In the genomic region with DNA sequence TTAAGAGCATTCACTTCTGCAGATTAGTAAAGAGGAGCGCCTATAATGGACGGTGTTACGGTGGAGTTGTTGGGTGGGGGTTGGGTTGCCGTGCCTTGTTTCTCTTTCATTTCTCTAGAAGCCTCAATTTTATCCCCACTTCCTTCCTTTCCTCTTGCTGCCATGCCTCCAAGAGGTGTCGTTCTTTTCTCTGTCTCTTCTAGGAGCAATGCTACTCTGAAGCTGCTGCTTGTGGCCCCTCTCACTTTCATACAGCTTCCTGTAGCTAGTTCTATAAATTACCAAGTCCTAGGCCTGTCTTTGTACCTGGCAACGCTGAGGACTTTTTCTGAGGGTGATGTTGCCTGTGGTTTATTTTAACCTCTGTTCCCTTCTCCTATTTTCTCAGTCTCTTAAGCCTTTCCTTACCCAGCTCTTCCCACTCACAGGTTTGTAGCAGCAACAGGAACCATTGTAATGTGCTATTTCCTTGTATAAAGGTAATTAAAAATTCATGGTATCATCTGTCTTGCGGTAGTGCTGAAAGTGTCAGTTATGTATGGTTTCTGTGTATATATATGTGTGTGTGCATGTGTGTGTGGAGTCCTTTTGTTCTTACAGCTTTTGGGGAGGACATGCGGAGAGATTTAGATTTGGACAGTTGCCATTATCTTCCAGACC, we compare ENCODE assay signal across 8 cellular contexts. TPM values are rescaled to one million over a fixed set of nuclear protein-coding genes. Genes with fewer than 3 reads are reported as not detected.
DNase-seq lines count a peak whose midpoint lies in the region; ATAC-seq and TF ChIP-seq lines count a peak whose summit lies in the region.

No MANE protein-coding gene starts in this region.

- ATAC-seq in GM21529 (IDR thresholded peaks at IDR 0.05; ENCODE audit: unreplicated experiment) (peak; percentile 87), natural killer cell (peak; percentile 78 to 85 (median 84)), PC-3 (no peak)

- H3K79me2 ChIP-seq in PC-3 (ENCODE audit: low read length) = no peaks in the 10 kb centered on the region

- no peak overlapping the region for H3K9ac ChIP-seq in PC-3 (ENCODE audit: low read length)

- no peaks in the 10 kb centered on the region for H3K27me3 ChIP-seq in brain microvascular endothelial cell (replicated peaks)
- no peaks in the 10 kb centered on the region for H3K27me3 ChIP-seq in PC-3 (ENCODE audit: low read length)

- H3K36me3 ChIP-seq in brain microvascular endothelial cell (replicated peaks) (no peaks in the 10 kb centered on the region), PC-3 (ENCODE audit: low read depth, low read length) (no peaks in the 10 kb centered on the region)

- no peaks in the 10 kb centered on the region for H3K9me3 Mint-ChIP-seq in natural killer cell

- no peaks in the 10 kb centered on the region for H3K36me3 Mint-ChIP-seq in natural killer cell

- H3F3A ChIP-seq in PC-3 (ENCODE audit: low read length, unreplicated experiment) = no peaks in the 10 kb centered on the region

- H3K9me3 ChIP-seq in PC-3 (ENCODE audit: low read length) = 0 out of 2 replicates have a peak, but pooled peaks cover 3% of the 10 kb centered on the region

- in situ Hi-C loops in brain microvascular endothelial cell (cut with HindIII; ENCODE audit: low pct_ligation_motif_present, low sequenced_read_pairs) = no loop called here

- peak; percentile 82 for DNase-seq in GM12864 (ENCODE audit: low read depth)
- peak; percentile 83 to 86 for DNase-seq in Kasumi-1 (lab: John Stamatoyannopoulos, UW)
- DNase-seq in activated CD8-positive, alpha-beta memory T cell treated with anti-CD3 and anti-CD28 coated beads, Interleukin-2, amount 50 U/mL, for 4 hours = peak; percentile 39
- DNase-seq in natural killer cell = no peak
- DNase-seq in NCI-H2196 (lab: John Stamatoyannopoulos, UW; ENCODE audit: unreplicated experiment) = no peak
- DNase-seq in brain microvascular endothelial cell = no peak
- DNase-seq in PC-3 = no peak

- H3K9me2 ChIP-seq in PC-3 (replicated peaks; ENCODE audit: low read length) = no peaks in the 10 kb centered on the region

- H3K4me3 ChIP-seq in GM12864 (ENCODE audit: low read depth, low read length) = peak overlapping the region; percentile 52
- H3K4me3 ChIP-seq in brain microvascular endothelial cell (ENCODE audit: low read depth, low read length) = no peak overlapping the region
- no peak overlapping the region for H3K4me3 ChIP-seq in PC-3 (ENCODE audit: low read length)

- BruUV-seq in PC-3 (replicated peaks; lab: Mats Ljungman, UMichigan) = no TSS peak

- no peak overlapping the region for H3K4me3 Mint-ChIP-seq in natural killer cell

- no peaks in the 10 kb centered on the region for H3K27me3 Mint-ChIP-seq in natural killer cell (ENCODE audit: low read depth in 2 of 2)

- H3K4me1 ChIP-seq in PC-3 (ENCODE audit: insufficient read depth, low read length) = peaks cover 3% of the 10 kb centered on the region; the same call in 1 of the 2 replicates

- no peak overlapping the region for H3K4me2 ChIP-seq in PC-3 (ENCODE audit: low read length)

- intact Hi-C loops in natural killer cell (cut with micrococcal nuclease) = loop anchor here (1.0 kb wide), 1 partner anchor 44 kb away; a partner anchor contains a TSS
- intact Hi-C loops in PC-3 (cut with micrococcal nuclease) = no loop called here

- no peak overlapping the region for H2AFZ ChIP-seq in PC-3 (ENCODE audit: low read length)

- TF ChIP-seq CTCF in GM12864 (IDR thresholded peaks at IDR 0.05; ENCODE audit: low read depth, low read length, missing control alignments) (no peak), natural killer cell (IDR thresholded peaks at IDR 0.05) (no peak), brain microvascular endothelial cell (IDR thresholded peaks at IDR 0.05; ENCODE audit: low read depth, low read length, missing control alignments) (no peak), PC-3 (conservative IDR thresholded peaks at IDR 0.05; ENCODE audit: low read depth, low read length) (no peak)

- CTCF ChIA-PET in PC-3 (lab: Charles Lee) = no interaction called here

- no peak overlapping the region for H3K27ac ChIP-seq in brain microvascular endothelial cell
- H3K27ac ChIP-seq in PC-3 (ENCODE audit: low read length) = no peak overlapping the region

- peaks cover 7 to 9% of the 10 kb centered on the region in 2 donors for H3K4me1 Mint-ChIP-seq in natural killer cell

- POLR2A ChIA-PET in PC-3 (lab: Charles Lee; ENCODE audit: unreplicated experiment) = no interaction called here

- H3K27ac Mint-ChIP-seq in natural killer cell = no peak overlapping the region

- no peaks in the 10 kb centered on the region for H4K20me1 ChIP-seq in PC-3 (ENCODE audit: low read length)

RNA-seq across cellular contexts. Expression of a gene that starts 44.0 kb away (rescaled TPM):
- total RNA-seq in natural killer cell = 10 to 100 TPM; 76.6 to 82.3 (median 80.9) TPM
- 10.6 and 10.7 TPM in 2 replicates for total RNA-seq in PC-3 (2014; rRNA removed)

Comparison
In these comparisons a context has a peak if more than half of its experiments do, and no peak if none do; other contexts are left out.
1. DNase-seq: peak in GM12864 (single experiment), Kasumi-1 (2 of 2) and activated CD8-positive, alpha-beta memory T cell treated with anti-CD3 and anti-CD28 coated beads, Interleukin-2, amount 50 U/mL, for 4 hours (single experiment); none in natural killer cell (single experiment), NCI-H2196 (single experiment), brain microvascular endothelial cell (single experiment) and PC-3 (single experiment).